In genomic region chr19:5048727-5049553, GRCh38 we compare ENCODE assay signal across 8 cellular contexts.
A peak's percentile ranks its signal among the peaks of the same experiment; 100 is the strongest.
DNase-seq lines count a peak whose midpoint lies in the region; ATAC-seq and TF ChIP-seq lines count a peak whose summit lies in the region.

No MANE protein-coding gene starts in this region.

- TF ChIP-seq CTCF in SK-N-SH (IDR thresholded peaks at IDR 0.05) (no peak), fibroblast of mammary gland (conservative IDR thresholded peaks at IDR 0.05; ENCODE audit: control insufficient read depth, insufficient read depth, low read depth, low read length) (no peak)

- intact Hi-C loops in posterior vena cava (cut with DNase I) = loop anchor here in 1 of 2 donors (10.0 kb wide), 1 partner anchor 536 kb away; no protein-coding TSS in a partner anchor

- no peaks in the 10 kb centered on the region for H3K9me3 ChIP-seq in SK-N-SH

- H2AFZ ChIP-seq in SK-N-SH (ENCODE audit: low read depth) = 0 out of 2 replicates have a peak overlapping the region, but pooled peaks have one; percentile 37

- H3K36me3 ChIP-seq in SK-N-SH (replicated peaks in 1 of 2; ENCODE audit: control insufficient read depth in 1 of 2, insufficient read depth in 2 of 2, low read length in 1 of 2) = peaks cover 0 to 21% of the 10 kb centered on the region in 2 experiments

- no peak for ATAC-seq in HG03196 (IDR thresholded peaks at IDR 0.05; ENCODE audit: unreplicated experiment)

- 77% methylated on average over 26 of the region's 36 CpGs for WGBS in SK-N-SH (ENCODE audit: low lambda C conversion rate)

- peaks cover 25% of the 10 kb centered on the region; the same call in 1 of the 2 replicates for H3K79me2 ChIP-seq in SK-N-SH (ENCODE audit: insufficient read depth)

- H3K27me3 ChIP-seq in SK-N-SH (ENCODE audit: insufficient read depth) = no peaks in the 10 kb centered on the region

- CTCF ChIA-PET in SK-N-SH (lab: Yijun Ruan, JAX) = interaction anchor here (0.6 to 8.1 kb wide), 69 partner anchors 9 to 536 kb away, joined by 3 to 71 read pairs (median 4); no protein-coding TSS in a partner anchor

- peak; percentile 77 for DNase-seq in EL
- DNase-seq in SK-N-SH = peak; percentile 67
- peak; percentile 64 for DNase-seq in fibroblast of mammary gland (ENCODE audit: low read depth)
- peak; percentile 81 for DNase-seq in posterior vena cava (ENCODE audit: low spot score)
- DNase-seq in inferior parietal cortex (ENCODE audit: extremely low spot score) = no peak
- DNase-seq in NCI-H2081 (lab: John Stamatoyannopoulos, UW) = no peak
- no peak for DNase-seq in NCI-H1092 treated with DMSO at 0.1 percent for 48 hours (lab: John Stamatoyannopoulos, UW)

- peaks cover 32% of the 10 kb centered on the region for H4K20me1 ChIP-seq in SK-N-SH (ENCODE audit: insufficient read depth)

- peak overlapping the region in 1 of 2 experiments; percentile 56; a peak in 3 of 4 replicates for H3K27ac ChIP-seq in SK-N-SH (ENCODE audit: low read depth in 2 of 2, low read length in 1 of 2)

- TF ChIP-seq EP300 in SK-N-SH (IDR thresholded peaks at IDR 0.05; ENCODE audit: borderline replicate concordance in 1 of 2, low read depth in 1 of 2, low read length in 1 of 2) = no peak

- no peaks in the 10 kb centered on the region for H3K9me2 ChIP-seq in SK-N-SH

- peak overlapping the region in 1 of 2 experiments; percentile 48; a peak in 1 of 4 replicates for H3K4me3 ChIP-seq in SK-N-SH (ENCODE audit: low read depth in 2 of 2, low read length in 1 of 2)
- peak overlapping the region; percentile 3 for H3K4me3 ChIP-seq in fibroblast of mammary gland (ENCODE audit: control insufficient read depth, low read depth, low read length)

- peak overlapping the region; percentile 83 for H3K4me2 ChIP-seq in SK-N-SH

- TF ChIP-seq RAD21 in SK-N-SH (IDR thresholded peaks at IDR 0.05; ENCODE audit: low read length) = no peak

- H3F3A ChIP-seq in SK-N-SH (replicated peaks; ENCODE audit: insufficient read depth) = peaks cover 5% of the 10 kb centered on the region

- POLR2A ChIA-PET in SK-N-SH (lab: Yijun Ruan, JAX) = interaction anchor here (0.5 to 0.6 kb wide), 2 partner anchors 61 to 244 kb away, joined by 3 read pairs; no protein-coding TSS in a partner anchor

- H3K9ac ChIP-seq in SK-N-SH = peak overlapping the region; percentile 53; the same call in 1 of the 2 replicates

- H3K4me1 ChIP-seq in SK-N-SH (ENCODE audit: control insufficient read depth in 1 of 2, insufficient read depth in 2 of 2, low read depth in 1 of 2, low read length in 1 of 2) = peaks cover 12 to 46% of the 10 kb centered on the region in 2 experiments; a peak in 3 of 4 replicates

TF ChIP-seq in SK-N-SH, 30 proteins besides CTCF, POLR2A, EP300 and RAD21:
- no peak for TF ChIP-seq NRF1 (IDR thresholded peaks at IDR 0.05; ENCODE audit: low read depth, low read length)
- TF ChIP-seq NFIC (IDR thresholded peaks at IDR 0.05; ENCODE audit: borderline replicate concordance) = peak; percentile 21; the same call in 1 of the 2 replicates

Comparison
In these comparisons a context has a peak if more than half of its experiments do, and no peak if none do; other contexts are left out.
1. DNase-seq: peak in EL (single experiment), SK-N-SH (single experiment), fibroblast of mammary gland (single experiment) and posterior vena cava (single experiment); none in inferior parietal cortex (single experiment), NCI-H2081 (0 of 2) and NCI-H1092 treated with DMSO at 0.1 percent for 48 hours (single experiment).